In the genomic region with DNA sequence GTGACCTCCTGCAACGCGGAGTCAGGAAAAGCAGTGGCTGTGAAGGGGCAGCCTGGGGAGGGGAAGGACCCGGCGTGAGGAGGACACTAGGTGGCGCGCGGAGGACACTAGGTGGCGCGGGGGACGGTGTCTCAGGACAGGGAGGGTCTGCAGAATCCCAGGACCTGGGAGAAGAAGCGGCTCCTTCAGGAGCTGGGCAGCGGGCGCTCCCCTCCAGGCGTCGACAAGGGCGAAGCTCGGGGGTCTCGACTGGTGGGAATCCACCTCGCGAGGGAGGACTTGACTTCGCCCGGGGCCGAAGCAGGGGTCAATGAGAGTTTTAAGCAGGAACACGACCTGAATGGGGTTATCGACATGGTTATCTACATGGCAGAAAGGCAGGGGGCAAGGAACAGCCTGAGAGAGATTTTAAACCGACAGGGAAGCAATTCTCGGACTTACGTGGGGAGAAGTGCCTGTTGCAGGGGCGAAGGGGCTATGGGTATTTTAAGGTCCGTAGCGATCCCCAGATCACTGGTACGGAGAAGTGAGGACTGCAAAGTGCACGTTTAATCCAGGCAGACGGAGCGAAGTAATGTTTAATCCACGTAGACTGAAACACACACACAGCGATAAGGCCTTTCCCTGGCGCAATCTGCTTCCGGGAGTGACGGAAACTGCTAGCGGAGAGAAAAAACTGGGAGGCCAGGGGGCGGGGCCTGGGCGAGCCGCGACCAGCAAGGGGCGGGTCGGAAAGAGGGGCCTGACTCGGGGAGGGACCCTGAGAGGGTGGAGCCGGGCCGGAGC, we compare ENCODE assay signal across 8 cellular contexts. TPM values are rescaled to one million over a fixed set of nuclear protein-coding genes. Genes with fewer than 3 reads are reported as not detected.
DNase-seq lines count a peak whose midpoint lies in the region; ATAC-seq and TF ChIP-seq lines count a peak whose summit lies in the region.

Gene ZNF616 (minus strand): TSS at position 648 of the 786 bp plus-strand sequence. CDS start 9,426 bp downstream, outside the sequence.

- CTCF ChIA-PET in CD8-positive, alpha-beta T cell (lab: Charles Lee) = interaction anchor here (0.6 to 4.1 kb wide), 13 partner anchors 13 to 97 kb away, joined by 3 to 47 read pairs (median 5); partner anchors contain the start of genes PPP2R1A and ZNF836
- CTCF ChIA-PET in activated CD8-positive, alpha-beta T cell treated with anti-CD3 and anti-CD28 coated beads, Interleukin-2, amount 10 ng/mL, durations not matched to agents 7 days and 5 days (lab: Charles Lee) = interaction anchor here (0.6 to 3.5 kb wide), 6 partner anchors 35 to 98 kb away, joined by 3 to 27 read pairs (median 3); partner anchors contain the start of gene PPP2R1A

- H3K4me3 ChIP-seq in CD8-positive, alpha-beta T cell (ENCODE audit: low read depth, low read length) = peak within 1 kb of the TSS; percentile 97
- H3K4me3 ChIP-seq in HL-60 (replicated peaks; ENCODE audit: insufficient read depth, low read length) (peak within 1 kb of the TSS; percentile 81), lower lobe of right lung (peak within 1 kb of the TSS; percentile 98)

- peaks cover 6% of the 10 kb centered on the region for H3K9me3 Mint-ChIP-seq in CD8-positive, alpha-beta T cell
- peaks cover 29% of the 10 kb centered on the region for H3K9me3 Mint-ChIP-seq in activated CD8-positive, alpha-beta T cell treated with anti-CD3 and anti-CD28 coated beads, Interleukin-2, amount 10 ng/mL, durations not matched to agents 7 days and 5 days (ENCODE audit: insufficient read depth)

- H3K27ac Mint-ChIP-seq in CD8-positive, alpha-beta T cell = peak within 1 kb of the TSS; percentile 97
- H3K27ac Mint-ChIP-seq in activated CD8-positive, alpha-beta T cell treated with anti-CD3 and anti-CD28 coated beads, Interleukin-2, amount 10 ng/mL, durations not matched to agents 7 days and 5 days = peak within 1 kb of the TSS; percentile 93

- TF ChIP-seq CTCF in CD8-positive, alpha-beta T cell (IDR thresholded peaks at IDR 0.05) = peak; percentile 73
- TF ChIP-seq CTCF in HL-60 (IDR thresholded peaks at IDR 0.05; ENCODE audit: insufficient read depth, low read length) (peak; percentile 28), lower lobe of right lung (IDR thresholded peaks at IDR 0.05) (peak; percentile 82)

- H3K36me3 Mint-ChIP-seq in CD8-positive, alpha-beta T cell = peaks cover 24% of the 10 kb centered on the region
- H3K36me3 Mint-ChIP-seq in activated CD8-positive, alpha-beta T cell treated with anti-CD3 and anti-CD28 coated beads, Interleukin-2, amount 10 ng/mL, durations not matched to agents 7 days and 5 days (ENCODE audit: low read depth) = peaks cover 54% of the 10 kb centered on the region

- H3K4me3 Mint-ChIP-seq in CD8-positive, alpha-beta T cell = peak within 1 kb of the TSS; percentile 98
- peak within 1 kb of the TSS; percentile 92 for H3K4me3 Mint-ChIP-seq in activated CD8-positive, alpha-beta T cell treated with anti-CD3 and anti-CD28 coated beads, Interleukin-2, amount 10 ng/mL, durations not matched to agents 7 days and 5 days

- peak; percentile 96 to 99 (median 97) for DNase-seq in CD8-positive, alpha-beta T cell
- DNase-seq in HL-60 (ENCODE audit: low read depth in 1 of 2, low spot score in 1 of 2) (peak; percentile 89 to 97), NCI-H82 treated with DMSO at 0.1 percent for 48 hours (lab: John Stamatoyannopoulos, UW; ENCODE audit: unreplicated experiment) (peak; percentile 85), ecto neural progenitor cell (ENCODE audit: low spot score) (peak; percentile 97), lower lobe of right lung (peak; percentile 97)
- peak; percentile 98 for DNase-seq in activated CD8-positive, alpha-beta T cell treated with anti-CD3 and anti-CD28 coated beads, Interleukin-2, amount 10 ng/mL, durations not matched to agents 7 days and 5 days
- peak; percentile 94 to 98 (median 95) for DNase-seq in stimulated activated CD4-positive, alpha-beta T cell treated with anti-CD3 and anti-CD28 coated beads, TNF-alpha, amount 100 ng/mL, for 1 hour (ENCODE audit: low read depth in 3 of 3, low spot score in 1 of 3)

- peak within 1 kb of the TSS; percentile 79 for H3K27ac ChIP-seq in CD8-positive, alpha-beta T cell (ENCODE audit: low read depth, low read length)
- H3K27ac ChIP-seq in HL-60 (replicated peaks) (peak within 1 kb of the TSS; percentile 95), lower lobe of right lung (peak within 1 kb of the TSS; percentile 95)

- H3K4me1 Mint-ChIP-seq in CD8-positive, alpha-beta T cell (ENCODE audit: low read depth) = peaks cover 42% of the 10 kb centered on the region
- peaks cover 29% of the 10 kb centered on the region for H3K4me1 Mint-ChIP-seq in activated CD8-positive, alpha-beta T cell treated with anti-CD3 and anti-CD28 coated beads, Interleukin-2, amount 10 ng/mL, durations not matched to agents 7 days and 5 days (ENCODE audit: low read depth)

- no peaks in the 10 kb centered on the region for H3K27me3 Mint-ChIP-seq in CD8-positive, alpha-beta T cell (ENCODE audit: low read depth)
- H3K27me3 Mint-ChIP-seq in activated CD8-positive, alpha-beta T cell treated with anti-CD3 and anti-CD28 coated beads, Interleukin-2, amount 10 ng/mL, durations not matched to agents 7 days and 5 days (ENCODE audit: low read depth) = no peaks in the 10 kb centered on the region

- POLR2A ChIA-PET in CD8-positive, alpha-beta T cell (lab: Charles Lee) = interaction anchor here (0.7 to 1.9 kb wide), 3 partner anchors 50 to 387 kb away, joined by 3 to 9 read pairs (median 5); partner anchors contain the start of gene PPP2R1A
- POLR2A ChIA-PET in activated CD8-positive, alpha-beta T cell treated with anti-CD3 and anti-CD28 coated beads, Interleukin-2, amount 10 ng/mL, durations not matched to agents 7 days and 5 days (lab: Charles Lee) = interaction anchor here (2.3 kb wide), 1 partner anchor 50 kb away, joined by 7 read pairs; no protein-coding TSS in a partner anchor

- H3K36me3 ChIP-seq in CD8-positive, alpha-beta T cell (ENCODE audit: insufficient read depth, low read length) = no peaks in the 10 kb centered on the region
- no peaks in the 10 kb centered on the region for H3K36me3 ChIP-seq in lower lobe of right lung

- peaks cover 18% of the 10 kb centered on the region for H3K4me1 ChIP-seq in CD8-positive, alpha-beta T cell (ENCODE audit: insufficient read depth, low read length)
- H3K4me1 ChIP-seq in lower lobe of right lung = peaks cover 23% of the 10 kb centered on the region

- intact Hi-C loops in CD8-positive, alpha-beta T cell (cut with DNase I, micrococcal nuclease) = loop anchor here (1.0 to 5.0 kb wide), 15 partner anchors 32 to 824 kb away; partner anchors contain the start of genes ZNF480 (in 2 of the 2), ZNF836 (in 2 of the 2), ZNF841 (in 2 of the 2) and PPP2R1A (in 1 of the 2)
- intact Hi-C loops in lower lobe of right lung (cut with DNase I) = loop anchor here (10.0 kb wide), 1 partner anchor 95 kb away; no protein-coding TSS in a partner anchor

- peak; percentile 100 for ATAC-seq in CD8-positive, alpha-beta T cell
- ATAC-seq in GM19438 (IDR thresholded peaks at IDR 0.05; ENCODE audit: low read depth, unreplicated experiment) = peak; percentile 84
- peak; percentile 98 for ATAC-seq in activated CD8-positive, alpha-beta T cell treated with anti-CD3 and anti-CD28 coated beads, Interleukin-2, amount 10 ng/mL, durations not matched to agents 7 days and 5 days
- ATAC-seq in lower lobe of right lung = peak; percentile 100

- H3K9me3 ChIP-seq in CD8-positive, alpha-beta T cell (ENCODE audit: low read length) = no peaks in the 10 kb centered on the region
- peaks cover 4% of the 10 kb centered on the region for H3K9me3 ChIP-seq in lower lobe of right lung

- H3K27me3 ChIP-seq in CD8-positive, alpha-beta T cell (ENCODE audit: insufficient read depth, low read length) = no peaks in the 10 kb centered on the region
- no peaks in the 10 kb centered on the region for H3K27me3 ChIP-seq in HL-60 (ENCODE audit: insufficient read depth, poor library complexity, severe bottlenecking)
- H3K27me3 ChIP-seq in lower lobe of right lung (ENCODE audit: low read depth) = no peaks in the 10 kb centered on the region

RNA-seq across cellular contexts. Expression of gene ZNF616, which starts in this region (rescaled TPM):
- 1 to 10 TPM; 1.8 to 3.0 TPM for total RNA-seq in CD8-positive, alpha-beta T cell
- total RNA-seq in activated CD8-positive, alpha-beta T cell treated with anti-CD3 and anti-CD28 coated beads, Interleukin-2, amount 10 ng/mL, durations not matched to agents 7 days and 5 days = 1 to 10 TPM; 6.2 to 8.4 TPM
- total RNA-seq in lower lobe of right lung = 13.4 TPM

Comparison
In these comparisons a context has a peak if more than half of its experiments do, and no peak if none do; other contexts are left out.
1. Peak in every context shown above with its lines: DNase-seq, ATAC-seq, H3K4me3 ChIP-seq and H3K27ac ChIP-seq.
2. CTCF ChIP-seq: peak in every context shown above with its lines; median percentile 82 in lower lobe of right lung; 73 in CD8-positive, alpha-beta T cell; 28 in HL-60.